15 cellular contexts compared by ENCODE assay signal in the genomic region with DNA sequence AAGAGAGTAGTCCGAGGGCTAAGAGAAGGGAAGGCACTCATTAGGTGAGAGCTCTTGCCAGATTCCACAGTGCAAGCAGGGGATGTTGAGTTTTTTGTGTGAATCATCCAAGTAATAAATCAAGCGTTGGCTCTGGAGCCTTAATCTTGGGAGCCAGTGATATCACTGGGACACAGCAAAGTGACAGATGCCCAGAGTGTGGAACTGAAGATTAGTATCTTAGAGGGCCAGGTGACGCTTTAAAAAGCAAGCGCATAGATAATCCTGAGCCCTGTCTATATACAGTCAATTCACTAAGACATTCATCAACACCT.
DNase-seq lines count a peak whose midpoint lies in the region; FAIRE-seq and TF ChIP-seq lines count a peak whose summit lies in the region.
"Had no signal": no experiment of that assay in that cellular context is flagged by ENCODE, and none has a peak within 500 bp of the region (broad histone marks: within the 10 kb centered on the region; RNA-seq: fewer than 3 reads in every experiment).

No MANE protein-coding gene starts in this region.

- peaks cover 15 to 20% (median 19%) of the 10 kb centered on the region in 6 donors for H3K9me3 Mint-ChIP-seq in immature natural killer cell

- no peaks in the 10 kb centered on the region for H4K20me1 ChIP-seq in keratinocyte (ENCODE audit: control insufficient read depth, extremely low read depth, insufficient read depth, low read length)

- no peaks in the 10 kb centered on the region for H3K79me2 ChIP-seq in keratinocyte (ENCODE audit: control insufficient read depth, insufficient read depth, low read length)

- H3K4me2 ChIP-seq in keratinocyte (ENCODE audit: control insufficient read depth, extremely low read depth, insufficient read depth, low read depth, low read length), result peak overlapping the region; percentile 25

- H2AFZ ChIP-seq in keratinocyte (ENCODE audit: control insufficient read depth, low read length), result no peak overlapping the region

- dilution Hi-C loops in keratinocyte (cut with MboI; ENCODE audit: extremely low pct_ligation_motif_present, low sequenced_read_pairs), result no loop called here

- peak overlapping the region in 1 of 6 donors; percentile 42 for H3K27ac Mint-ChIP-seq in immature natural killer cell

- H3K36me3 Mint-ChIP-seq in immature natural killer cell, result peaks cover 0 to 12% (median 10%) of the 10 kb centered on the region in 3 donors

- no peaks in the 10 kb centered on the region for H3K36me3 ChIP-seq in keratinocyte (ENCODE audit: control insufficient read depth in 2 of 2, extremely low read depth in 1 of 2, insufficient read depth in 2 of 2, low read length in 2 of 2)
- H3K36me3 ChIP-seq in left ventricle myocardium inferior, result no peaks in the 10 kb centered on the region
- H3K36me3 ChIP-seq: suprapubic skin had no signal

- H3K9ac ChIP-seq in keratinocyte (ENCODE audit: control insufficient read depth, extremely low read depth, insufficient read depth, low read length), result no peak overlapping the region

- H3K27ac ChIP-seq in keratinocyte (ENCODE audit: control insufficient read depth, insufficient read depth, low read length) (no peak overlapping the region), left ventricle myocardium inferior (replicated peaks) (no peak overlapping the region)
- H3K27ac ChIP-seq: suprapubic skin, VCaP had no signal

- no peak for TF ChIP-seq POLR2A in GM12891 (IDR thresholded peaks at IDR 0.05; ENCODE audit: low read depth, low read length)

- H3K4me3 Mint-ChIP-seq in immature natural killer cell, result peak overlapping the region in 2 of 5 donors; percentile 53 to 58

- H3K27me3 Mint-ChIP-seq in immature natural killer cell (ENCODE audit: low read depth in 3 of 3), result peaks cover 6 to 18% (median 9%) of the 10 kb centered on the region in 3 donors

- TF ChIP-seq CTCF in D721Med (IDR thresholded peaks at IDR 0.05; ENCODE audit: insufficient read depth, missing control alignments), result no peak
- TF ChIP-seq CTCF in keratinocyte (optimal IDR thresholded peaks at IDR 0.05 in 1 of 3, IDR thresholded peaks at IDR 0.05 in 1 of 3, conservative IDR thresholded peaks at IDR 0.05 in 1 of 3; ENCODE audit: extremely low read depth in 1 of 3, insufficient read depth in 2 of 3, low read length in 3 of 3), result no peak
- no peak for TF ChIP-seq CTCF in left ventricle myocardium inferior (IDR thresholded peaks at IDR 0.05; ENCODE audit: borderline replicate concordance)

- peaks cover 26 to 29% of the 10 kb centered on the region in 2 donors for H3K4me1 Mint-ChIP-seq in immature natural killer cell

- peaks cover 8% of the 10 kb centered on the region for H3K9me3 ChIP-seq in keratinocyte (ENCODE audit: control insufficient read depth, low read depth, low read length)
- H3K9me3 ChIP-seq in left ventricle myocardium inferior (replicated peaks), result peaks cover 26% of the 10 kb centered on the region

- intact Hi-C loops in left ventricle myocardium inferior (cut with micrococcal nuclease), result no loop called here

- H3K4me1 ChIP-seq in keratinocyte (ENCODE audit: control insufficient read depth, extremely low read depth, insufficient read depth, low read length), result peaks cover 6% of the 10 kb centered on the region
- no peaks in the 10 kb centered on the region for H3K4me1 ChIP-seq in left ventricle myocardium inferior
- H3K4me1 ChIP-seq: suprapubic skin had no signal

- H3K9me1 ChIP-seq in keratinocyte (ENCODE audit: control insufficient read depth, extremely low read depth, insufficient read depth, low read length), result no peaks in the 10 kb centered on the region

- H3K27me3 ChIP-seq in keratinocyte (ENCODE audit: control insufficient read depth, extremely low read depth, insufficient read depth, low read length), result no peaks in the 10 kb centered on the region
- peaks cover 93% of the 10 kb centered on the region for H3K27me3 ChIP-seq in left ventricle myocardium inferior (ENCODE audit: low read depth)

- no peak overlapping the region for H3K4me3 ChIP-seq in keratinocyte (ENCODE audit: control insufficient read depth in 2 of 3, extremely low read depth in 1 of 3, insufficient read depth in 2 of 3, low read depth in 1 of 3, low read length in 3 of 3)
- H3K4me3 ChIP-seq in left ventricle myocardium inferior, result no peak overlapping the region
- H3K4me3 ChIP-seq: suprapubic skin had no signal

- DNase-seq in D721Med (ENCODE audit: insufficient read length, low spot score) (no peak), HTR-8/SVneo (ENCODE audit: insufficient read length, low spot score) (peak; percentile 53), RCC 7860 (ENCODE audit: low spot score) (peak; percentile 38), keratinocyte (ENCODE audit: low read depth, low spot score) (no peak), GM12891 (ENCODE audit: insufficient read length, low spot score) (no peak), iPS-NIHi7 (ENCODE audit: extremely low spot score) (no peak), immature natural killer cell (no peak), left ventricle myocardium inferior (no peak)
- DNase-seq: midbrain, NCI-H1048, right cardiac atrium had no signal

- FAIRE-seq in D721Med (lab: Jason Lieb, UNC) (peak; percentile 44), HTR-8/SVneo (lab: Jason Lieb, UNC) (no peak), RCC 7860 (lab: Jason Lieb, UNC) (peak; percentile 16), keratinocyte (lab: Jason Lieb, UNC) (no peak), GM12891 (lab: Jason Lieb, UNC) (no peak)
- FAIRE-seq: endometrium, G401.6 had no signal

TF ChIP-seq in GM12891, 5 proteins besides CTCF, POLR2A, EP300 and RAD21:
- TF ChIP-seq POLR2AphosphoS5 (IDR thresholded peaks at IDR 0.05; ENCODE audit: low read depth, low read length), result no peak
- TF ChIP-seq TAF1 (IDR thresholded peaks at IDR 0.05; ENCODE audit: low read depth, low read length), result no peak
- TF ChIP-seq SPI1 (IDR thresholded peaks at IDR 0.05; ENCODE audit: low read depth, low read length), result no peak
- TF ChIP-seq PAX5 (IDR thresholded peaks at IDR 0.05; ENCODE audit: insufficient read depth, low read length, severe bottlenecking), result no peak
- TF ChIP-seq POU2F2 (IDR thresholded peaks at IDR 0.05; ENCODE audit: low read depth, low read length), result no peak

Comparison
In these comparisons a context has a peak if more than half of its experiments do, and no peak if none do; other contexts are left out.
1. DNase-seq: peak in HTR-8/SVneo (single experiment) and RCC 7860 (single experiment); none in D721Med (single experiment), keratinocyte (single experiment), GM12891 (single experiment), iPS-NIHi7 (single experiment), immature natural killer cell (0 of 3) and left ventricle myocardium inferior (single experiment).